ENCODE assay signal across 28 cellular contexts in genomic region chr4:155079866-155080265, GRCh38.
DNase-seq lines count a peak whose midpoint lies in the region; FAIRE-seq and TF ChIP-seq lines count a peak whose summit lies in the region.
"Had no signal": no experiment of that assay in that cellular context is flagged by ENCODE, and none has a peak within 500 bp of the region (broad histone marks: within the 10 kb centered on the region; RNA-seq: fewer than 3 reads in every experiment).

No MANE protein-coding gene starts in this region.

- intact Hi-C loops in vagina (cut with DNase I): loop anchor here (5.0 kb wide), 1 partner anchor 897 kb away; no protein-coding TSS in a partner anchor

- CTCF ChIA-PET in activated naive CD4-positive, alpha-beta T cell treated with anti-CD3 and anti-CD28 coated beads, Interleukin-2, amount 10 ng/mL, durations not matched to agents 7 days and 5 days (lab: Charles Lee): interaction anchor here (1.2 kb wide), 1 partner anchor 19 kb away, joined by 3 read pairs; no protein-coding TSS in a partner anchor

- no peak for TF ChIP-seq POLR2A in H54 (IDR thresholded peaks at IDR 0.05; ENCODE audit: low read depth, low read length)
- no peak for TF ChIP-seq POLR2A in vagina (IDR thresholded peaks at IDR 0.05)

- no peaks in the 10 kb centered on the region for H3K4me1 ChIP-seq in vagina
- H3K4me1 ChIP-seq: breast epithelium, foreskin keratinocyte, Peyer's patch, spleen, thyroid gland had no signal

- no peak overlapping the region for H3K27ac Mint-ChIP-seq in activated naive CD4-positive, alpha-beta T cell treated with anti-CD3 and anti-CD28 coated beads, Interleukin-2, amount 10 ng/mL, durations not matched to agents 7 days and 5 days
- H3K27ac Mint-ChIP-seq: activated naive CD8-positive, alpha-beta T cell treated with anti-CD3 and anti-CD28 coated beads for 36 hours; activated T-helper 17 cell treated with anti-CD3 and anti-CD28 coated beads, Interleukin-2, amount 50 U/mL, for 72 hours; CD4-positive, alpha-beta T cell; dendritic cell treated with granulocyte-macrophage colony-stimulating factor and Interleukin-4, amounts not matched to agents 40 ng/mL and 50 ng/mL, for 4 days had no signal

- FAIRE-seq in H54 (lab: Jason Lieb, UNC): peak; percentile 15
- FAIRE-seq: keratinocyte had no signal

- H3K27me3 ChIP-seq in vagina: no peaks in the 10 kb centered on the region
- H3K27me3 ChIP-seq: breast epithelium, foreskin keratinocyte, Peyer's patch, spleen, thyroid gland had no signal

- H3K4me3 ChIP-seq in fibroblast of pulmonary artery (replicated peaks; ENCODE audit: low read depth, low read length): no peak overlapping the region
- no peak overlapping the region for H3K4me3 ChIP-seq in vagina
- H3K4me3 ChIP-seq: breast epithelium, lung, Peyer's patch, spleen, thyroid gland had no signal

- no peak overlapping the region for H3K4me3 Mint-ChIP-seq in activated naive CD4-positive, alpha-beta T cell treated with anti-CD3 and anti-CD28 coated beads, Interleukin-2, amount 10 ng/mL, durations not matched to agents 7 days and 5 days
- H3K4me3 Mint-ChIP-seq: activated naive CD8-positive, alpha-beta T cell treated with anti-CD3 and anti-CD28 coated beads for 36 hours; activated T-helper 17 cell treated with anti-CD3 and anti-CD28 coated beads, Interleukin-2, amount 50 U/mL, for 72 hours; CD4-positive, alpha-beta T cell; dendritic cell treated with granulocyte-macrophage colony-stimulating factor and Interleukin-4, amounts not matched to agents 40 ng/mL and 50 ng/mL, for 4 days had no signal

- no peaks in the 10 kb centered on the region for H3K27me3 Mint-ChIP-seq in activated naive CD4-positive, alpha-beta T cell treated with anti-CD3 and anti-CD28 coated beads, Interleukin-2, amount 10 ng/mL, durations not matched to agents 7 days and 5 days
- H3K27me3 Mint-ChIP-seq: activated naive CD8-positive, alpha-beta T cell treated with anti-CD3 and anti-CD28 coated beads for 36 hours; activated T-helper 17 cell treated with anti-CD3 and anti-CD28 coated beads, Interleukin-2, amount 50 U/mL, for 72 hours; CD4-positive, alpha-beta T cell; dendritic cell treated with granulocyte-macrophage colony-stimulating factor and Interleukin-4, amounts not matched to agents 40 ng/mL and 50 ng/mL, for 4 days had no signal

- no peaks in the 10 kb centered on the region for H3K4me1 Mint-ChIP-seq in activated naive CD4-positive, alpha-beta T cell treated with anti-CD3 and anti-CD28 coated beads, Interleukin-2, amount 10 ng/mL, durations not matched to agents 7 days and 5 days
- H3K4me1 Mint-ChIP-seq: activated naive CD8-positive, alpha-beta T cell treated with anti-CD3 and anti-CD28 coated beads for 36 hours; activated T-helper 17 cell treated with anti-CD3 and anti-CD28 coated beads, Interleukin-2, amount 50 U/mL, for 72 hours had no signal

- DNase-seq in H54 (ENCODE audit: insufficient read length, low spot score): no peak
- DNase-seq in astrocyte of the hippocampus (ENCODE audit: low read depth, low spot score): peak; percentile 79
- peak; percentile 69 for DNase-seq in fibroblast of pulmonary artery (ENCODE audit: low read depth)
- peak; percentile 73 for DNase-seq in renal cortical epithelial cell (ENCODE audit: low read depth)
- no peak for DNase-seq in NCI-H748 (lab: John Stamatoyannopoulos, UW; ENCODE audit: unreplicated experiment)
- DNase-seq in vagina (ENCODE audit: extremely low spot score in 2 of 2): no peak
- no peak for DNase-seq in NCI-H1092 treated with DMSO at 0.1 percent for 48 hours (lab: John Stamatoyannopoulos, UW)
- DNase-seq in activated naive CD4-positive, alpha-beta T cell treated with anti-CD3 and anti-CD28 coated beads, Interleukin-2, amount 10 ng/mL, durations not matched to agents 7 days and 5 days: no peak
- DNase-seq: activated CD8-positive, alpha-beta memory T cell treated with anti-CD3 and anti-CD28 coated beads, Interleukin-2, amount 50 U/mL, for 4 hours; activated naive CD8-positive, alpha-beta T cell treated with anti-CD3 and anti-CD28 coated beads for 36 hours; CD4-positive, alpha-beta T cell; DMS153; Kasumi-1; NCI-H2081 treated with DMSO at 0.1 percent for 48 hours; NCI-H446 treated with DMSO at 0.1 percent for 48 hours; nucleus accumbens; Peyer's patch; spleen; stimulated activated CD4-positive, alpha-beta T cell treated with anti-CD3 and anti-CD28 coated beads, Interleukin-4, amount 100 ng/mL, for 24 hours; stimulated activated naive CD8-positive, alpha-beta T cell treated with anti-CD3 and anti-CD28 coated beads, Interleukin-15, Interleukin-2, amounts not matched to agents 100 U/mL and 50 U/mL, for 24 hours; thyroid gland had no signal

- no peaks in the 10 kb centered on the region for H3K9me3 Mint-ChIP-seq in activated naive CD4-positive, alpha-beta T cell treated with anti-CD3 and anti-CD28 coated beads, Interleukin-2, amount 10 ng/mL, durations not matched to agents 7 days and 5 days
- H3K9me3 Mint-ChIP-seq: activated naive CD8-positive, alpha-beta T cell treated with anti-CD3 and anti-CD28 coated beads for 36 hours; activated T-helper 17 cell treated with anti-CD3 and anti-CD28 coated beads, Interleukin-2, amount 50 U/mL, for 72 hours; CD4-positive, alpha-beta T cell; dendritic cell treated with granulocyte-macrophage colony-stimulating factor and Interleukin-4, amounts not matched to agents 40 ng/mL and 50 ng/mL, for 4 days had no signal

- H3K36me3 ChIP-seq in vagina: no peaks in the 10 kb centered on the region
- H3K36me3 ChIP-seq: breast epithelium, Peyer's patch, spleen, thyroid gland had no signal

- no peaks in the 10 kb centered on the region for H3K36me3 Mint-ChIP-seq in activated naive CD4-positive, alpha-beta T cell treated with anti-CD3 and anti-CD28 coated beads, Interleukin-2, amount 10 ng/mL, durations not matched to agents 7 days and 5 days
- H3K36me3 Mint-ChIP-seq: activated naive CD8-positive, alpha-beta T cell treated with anti-CD3 and anti-CD28 coated beads for 36 hours had no signal

- H3K27ac ChIP-seq in vagina: no peak overlapping the region
- H3K27ac ChIP-seq: breast epithelium, foreskin keratinocyte, Peyer's patch, spleen, thyroid gland, VCaP had no signal

- no peak for TF ChIP-seq CTCF in fibroblast of pulmonary artery (IDR thresholded peaks at IDR 0.05; ENCODE audit: low read length, missing control alignments)
- TF ChIP-seq CTCF in vagina (IDR thresholded peaks at IDR 0.05): no peak

- no peaks in the 10 kb centered on the region for H3K9me3 ChIP-seq in vagina
- H3K9me3 ChIP-seq: breast epithelium, Peyer's patch, spleen, thyroid gland had no signal

Comparison
In these comparisons a context has a peak if more than half of its experiments do, and no peak if none do; other contexts are left out.
1. DNase-seq: peak in astrocyte of the hippocampus (single experiment), fibroblast of pulmonary artery (single experiment) and renal cortical epithelial cell (single experiment); none in H54 (single experiment), NCI-H748 (single experiment), vagina (0 of 2), NCI-H1092 treated with DMSO at 0.1 percent for 48 hours (single experiment) and activated naive CD4-positive, alpha-beta T cell treated with anti-CD3 and anti-CD28 coated beads, Interleukin-2, amount 10 ng/mL, durations not matched to agents 7 days and 5 days (single experiment).